In genomic region chr20:30286157-30286556, GRCh38 we compare ENCODE assay signal across 24 cellular contexts.
A peak's percentile ranks its signal among the peaks of the same experiment; 100 is the strongest.
DNase-seq lines count a peak whose midpoint lies in the region; ATAC-seq and TF ChIP-seq lines count a peak whose summit lies in the region.
"Had no signal": no experiment of that assay in that cellular context is flagged by ENCODE, and none has a peak within 500 bp of the region (broad histone marks: within the 10 kb centered on the region; RNA-seq: fewer than 3 reads in every experiment).

No MANE protein-coding gene starts in this region.

- no peak for ATAC-seq in naive B cell (ENCODE audit: low read depth in 2 of 2)
- no peak for ATAC-seq in HG02678 (IDR thresholded peaks at IDR 0.05; ENCODE audit: unreplicated experiment)
- ATAC-seq: activated naive CD8-positive, alpha-beta T cell treated with anti-CD3 and anti-CD28 coated beads, Interleukin-2, amount 50 U/mL, for 24 hours; lower lobe of right lung; stimulated activated naive CD8-positive, alpha-beta T cell treated with anti-CD3 and anti-CD28 coated beads, Interleukin-15, amount 100 ng/mL, for 72 hours; T-cell had no signal

- TF ChIP-seq CTCF in GM12865 (IDR thresholded peaks at IDR 0.05; ENCODE audit: insufficient read depth, low read depth, low read length, missing control alignments): peak; percentile 23

- POLR2A ChIA-PET in HEK293T (lab: Yijun Ruan, JAX): no interaction called here

- CTCF ChIA-PET in HEK293T (lab: Yijun Ruan, JAX): no interaction called here

- DNase-seq in GM12865 (ENCODE audit: low read depth) (peak; percentile 10), HEK293T (ENCODE audit: extremely low spot score) (peak; percentile 6), naive B cell (no peak), glomerular visceral epithelial cell (ENCODE audit: extremely low spot score) (no peak), T-helper 2 cell (no peak)
- no peak for DNase-seq in activated T-helper 1 cell treated with anti-CD3 and anti-CD28 coated beads, Interleukin-12 subunit alpha, Interleukin-12 subunit beta, Interleukin-2, Interleukin-4 antibody, amounts not matched to agents 30 ng/mL and 10 ng/mL and 1 ng/mL, durations not matched to agents 14 hours and 24 hours and 36 hours (ENCODE audit: low spot score)
- DNase-seq: activated CD8-positive, alpha-beta memory T cell treated with anti-CD3 and anti-CD28 coated beads, Interleukin-2, amount 50 U/mL, for 48 hours; activated effector memory CD4-positive, alpha-beta T cell treated with anti-CD3 and anti-CD28 coated beads, Interleukin-2, amount 50 U/mL, for 16 hours; activated naive CD8-positive, alpha-beta T cell treated with anti-CD3 and anti-CD28 coated beads, Interleukin-2, amount 50 U/mL, for 24 hours; AML-193; COR-L47; cortex of kidney; lower lobe of right lung; NCI-H187 treated with DMSO at 0.1 percent for 48 hours; NCI-H446; nucleus accumbens; SHP77; stimulated activated CD4-positive, alpha-beta T cell treated with anti-CD3 and anti-CD28 coated beads, Interleukin-4, amount 100 ng/mL, for 24 hours; stimulated activated naive CD8-positive, alpha-beta T cell treated with anti-CD3 and anti-CD28 coated beads, Interleukin-15, amount 100 ng/mL, for 72 hours; T-cell had no signal

- peak overlapping the region; percentile 19 for H3K27ac Mint-ChIP-seq in activated T-helper 1 cell treated with anti-CD3 and anti-CD28 coated beads, Interleukin-12 subunit alpha, Interleukin-12 subunit beta, Interleukin-2, Interleukin-4 antibody, amounts not matched to agents 30 ng/mL and 10 ng/mL and 1 ng/mL, durations not matched to agents 14 hours and 24 hours and 36 hours
- peak overlapping the region in 4 of 6 donors; percentile 29 to 76 (median 54) for H3K27ac Mint-ChIP-seq in naive B cell
- H3K27ac Mint-ChIP-seq: activated naive CD8-positive, alpha-beta T cell treated with anti-CD3 and anti-CD28 coated beads, Interleukin-2, amount 50 U/mL, for 24 hours; brain; type B pancreatic cell had no signal

- no peaks in the 10 kb centered on the region for H3K27me3 Mint-ChIP-seq in activated T-helper 1 cell treated with anti-CD3 and anti-CD28 coated beads, Interleukin-12 subunit alpha, Interleukin-12 subunit beta, Interleukin-2, Interleukin-4 antibody, amounts not matched to agents 30 ng/mL and 10 ng/mL and 1 ng/mL, durations not matched to agents 14 hours and 24 hours and 36 hours (ENCODE audit: insufficient read depth)
- H3K27me3 Mint-ChIP-seq in naive B cell: no peaks in the 10 kb centered on the region
- H3K27me3 Mint-ChIP-seq: activated naive CD8-positive, alpha-beta T cell treated with anti-CD3 and anti-CD28 coated beads, Interleukin-2, amount 50 U/mL, for 24 hours; brain; stimulated activated naive CD8-positive, alpha-beta T cell treated with anti-CD3 and anti-CD28 coated beads, Interleukin-15, amount 100 ng/mL, for 72 hours; T-cell; type B pancreatic cell had no signal

- H3K36me3 Mint-ChIP-seq in activated T-helper 1 cell treated with anti-CD3 and anti-CD28 coated beads, Interleukin-12 subunit alpha, Interleukin-12 subunit beta, Interleukin-2, Interleukin-4 antibody, amounts not matched to agents 30 ng/mL and 10 ng/mL and 1 ng/mL, durations not matched to agents 14 hours and 24 hours and 36 hours (ENCODE audit: low read depth): peaks cover 6% of the 10 kb centered on the region
- H3K36me3 Mint-ChIP-seq in naive B cell: no peaks in the 10 kb centered on the region
- H3K36me3 Mint-ChIP-seq: T-cell, type B pancreatic cell had no signal

- no peaks in the 10 kb centered on the region for H3K9me3 Mint-ChIP-seq in activated T-helper 1 cell treated with anti-CD3 and anti-CD28 coated beads, Interleukin-12 subunit alpha, Interleukin-12 subunit beta, Interleukin-2, Interleukin-4 antibody, amounts not matched to agents 30 ng/mL and 10 ng/mL and 1 ng/mL, durations not matched to agents 14 hours and 24 hours and 36 hours
- H3K9me3 Mint-ChIP-seq in naive B cell: peaks cover 1 to 27% (median 4%) of the 10 kb centered on the region in 7 donors
- H3K9me3 Mint-ChIP-seq: activated naive CD8-positive, alpha-beta T cell treated with anti-CD3 and anti-CD28 coated beads, Interleukin-2, amount 50 U/mL, for 24 hours; type B pancreatic cell had no signal

- H3K4me3 ChIP-seq in GM12865 (ENCODE audit: low read depth, low read length): no peak overlapping the region
- H3K4me3 ChIP-seq: lower lobe of right lung, smooth muscle cell had no signal

- no peak overlapping the region for H3K4me3 Mint-ChIP-seq in activated T-helper 1 cell treated with anti-CD3 and anti-CD28 coated beads, Interleukin-12 subunit alpha, Interleukin-12 subunit beta, Interleukin-2, Interleukin-4 antibody, amounts not matched to agents 30 ng/mL and 10 ng/mL and 1 ng/mL, durations not matched to agents 14 hours and 24 hours and 36 hours
- H3K4me3 Mint-ChIP-seq in naive B cell: peak overlapping the region in 1 of 8 donors; percentile 29
- H3K4me3 Mint-ChIP-seq: activated naive CD8-positive, alpha-beta T cell treated with anti-CD3 and anti-CD28 coated beads, Interleukin-2, amount 50 U/mL, for 24 hours; brain; stimulated activated naive CD8-positive, alpha-beta T cell treated with anti-CD3 and anti-CD28 coated beads, Interleukin-15, amount 100 ng/mL, for 72 hours; T-cell; type B pancreatic cell had no signal

- H3K4me1 Mint-ChIP-seq in activated T-helper 1 cell treated with anti-CD3 and anti-CD28 coated beads, Interleukin-12 subunit alpha, Interleukin-12 subunit beta, Interleukin-2, Interleukin-4 antibody, amounts not matched to agents 30 ng/mL and 10 ng/mL and 1 ng/mL, durations not matched to agents 14 hours and 24 hours and 36 hours (ENCODE audit: low read depth): peaks cover 63% of the 10 kb centered on the region
- H3K4me1 Mint-ChIP-seq in naive B cell: peaks cover 19 to 59% (median 43%) of the 10 kb centered on the region in 3 donors
- H3K4me1 Mint-ChIP-seq: brain had no signal

- intact Hi-C loops in activated T-helper 1 cell treated with anti-CD3 and anti-CD28 coated beads, Interleukin-12 subunit alpha, Interleukin-12 subunit beta, Interleukin-2, Interleukin-4 antibody, amounts not matched to agents 30 ng/mL and 10 ng/mL and 1 ng/mL, durations not matched to agents 14 hours and 24 hours and 36 hours (cut with micrococcal nuclease): loop anchor here (5.0 to 10.0 kb wide), 3 partner anchors 121 to 1071 kb away; no protein-coding TSS in a partner anchor

TF ChIP-seq in HEK293T, 16 proteins besides CTCF, POLR2A, EP300 and RAD21:
- TF ChIP-seq TARDBP (IDR thresholded peaks at IDR 0.05) (no peak), ELF4 (IDR thresholded peaks at IDR 0.05) (no peak), L3MBTL2 (conservative IDR thresholded peaks at IDR 0.05) (no peak), SUZ12 (IDR thresholded peaks at IDR 0.05) (no peak), FOXK2 (IDR thresholded peaks at IDR 0.05) (no peak), FOXA1 (IDR thresholded peaks at IDR 0.05) (no peak), FOXM1 (IDR thresholded peaks at IDR 0.05; ENCODE audit: borderline replicate concordance) (no peak), SP1 (IDR thresholded peaks at IDR 0.05) (no peak), HDGF (IDR thresholded peaks at IDR 0.05; ENCODE audit: borderline replicate concordance) (no peak), BHLHE40 (IDR thresholded peaks at IDR 0.05; ENCODE audit: borderline replicate concordance) (no peak), CTBP1 (IDR thresholded peaks at IDR 0.05; ENCODE audit: borderline replicate concordance) (no peak), LEF1 (IDR thresholded peaks at IDR 0.05; ENCODE audit: borderline replicate concordance) (no peak), PKNOX1 (IDR thresholded peaks at IDR 0.05) (no peak), ARNT (IDR thresholded peaks at IDR 0.05) (no peak), NFRKB (IDR thresholded peaks at IDR 0.05) (no peak), ZNF384 (IDR thresholded peaks at IDR 0.05) (no peak)

Comparison
In these comparisons a context has a peak if more than half of its experiments do, and no peak if none do; other contexts are left out.
1. DNase-seq: peak in GM12865 (single experiment) and HEK293T (single experiment); none in activated T-helper 1 cell treated with anti-CD3 and anti-CD28 coated beads, Interleukin-12 subunit alpha, Interleukin-12 subunit beta, Interleukin-2, Interleukin-4 antibody, amounts not matched to agents 30 ng/mL and 10 ng/mL and 1 ng/mL, durations not matched to agents 14 hours and 24 hours and 36 hours (single experiment), naive B cell (single experiment), glomerular visceral epithelial cell (single experiment) and T-helper 2 cell (0 of 5).